12 cellular contexts compared by ENCODE assay signal in genomic region chr15:82531496-82532382, GRCh38. TPM values are rescaled to one million over a fixed set of nuclear protein-coding genes. Genes with fewer than 3 reads are reported as not detected.
DNase-seq lines count a peak whose midpoint lies in the region; ATAC-seq and TF ChIP-seq lines count a peak whose summit lies in the region.
"Had no signal": no experiment of that assay in that cellular context is flagged by ENCODE, and none has a peak within 500 bp of the region (broad histone marks: within the 10 kb centered on the region; RNA-seq: fewer than 3 reads in every experiment).

No MANE protein-coding gene starts in this region.

- H3K27ac ChIP-seq in C4-2B (peak overlapping the region; percentile 31), DOHH2 (ENCODE audit: low read depth, low read length) (peak overlapping the region; percentile 65)

- H3K27me3 Mint-ChIP-seq in activated CD8-positive, alpha-beta T cell treated with anti-CD3 and anti-CD28 coated beads, Interleukin-2, amount 10 ng/mL, durations not matched to agents 7 days and 5 days (ENCODE audit: low read depth) = peaks cover 5% of the 10 kb centered on the region
- peaks cover 4% of the 10 kb centered on the region for H3K27me3 Mint-ChIP-seq in nephron progenitor cell (ENCODE audit: low read depth, poor library complexity)

- H3K4me3 Mint-ChIP-seq in activated CD8-positive, alpha-beta T cell treated with anti-CD3 and anti-CD28 coated beads, Interleukin-2, amount 10 ng/mL, durations not matched to agents 7 days and 5 days = no peak overlapping the region
- no peak overlapping the region for H3K4me3 Mint-ChIP-seq in nephron progenitor cell

- H4K20me1 ChIP-seq in DOHH2 (ENCODE audit: control insufficient read depth, insufficient read depth, low read depth, low read length) = peaks cover 3% of the 10 kb centered on the region; the same call in 1 of the 2 replicates

- peak; percentile 20 for DNase-seq in activated CD8-positive, alpha-beta T cell treated with anti-CD3 and anti-CD28 coated beads, Interleukin-2, amount 10 ng/mL, durations not matched to agents 7 days and 5 days
- DNase-seq in nephron progenitor cell (no peak), globus pallidus (ENCODE audit: low spot score) (no peak), HuH-7 (ENCODE audit: low spot score) (no peak)
- DNase-seq: esophagus squamous epithelium; NCI-H1105 treated with DMSO at 0.1 percent for 48 hours; NCI-H524; OCI-M1; stimulated activated CD4-positive, alpha-beta T cell treated with anti-CD3 and anti-CD28 coated beads, Interleukin-1b, Interleukin-23, amount 100 ng/mL, for 48 hours had no signal

- peaks cover 34% of the 10 kb centered on the region for H3K36me3 ChIP-seq in DOHH2 (ENCODE audit: control insufficient read depth, low read length)

- peaks cover 29% of the 10 kb centered on the region for H3F3A ChIP-seq in DOHH2 (ENCODE audit: control insufficient read depth, insufficient read depth)

- no peak for TF ChIP-seq CTCF in C4-2B (conservative IDR thresholded peaks at IDR 0.05)
- TF ChIP-seq CTCF in DOHH2 (IDR thresholded peaks at IDR 0.05; ENCODE audit: low read depth, low read length, poor library complexity, severe bottlenecking) = no peak
- no peak for TF ChIP-seq CTCF in nephron progenitor cell (IDR thresholded peaks at IDR 0.05)

- CTCF ChIA-PET in activated CD8-positive, alpha-beta T cell treated with anti-CD3 and anti-CD28 coated beads, Interleukin-2, amount 10 ng/mL, durations not matched to agents 7 days and 5 days (lab: Charles Lee) = interaction anchor here (1.2 to 3.3 kb wide), 5 partner anchors 10 to 468 kb away, joined by 5 to 57 read pairs (median 5); partner anchors contain the start of gene RPS17

- peaks cover 33% of the 10 kb centered on the region for H3K36me3 Mint-ChIP-seq in activated CD8-positive, alpha-beta T cell treated with anti-CD3 and anti-CD28 coated beads, Interleukin-2, amount 10 ng/mL, durations not matched to agents 7 days and 5 days (ENCODE audit: low read depth)
- peaks cover 31% of the 10 kb centered on the region for H3K36me3 Mint-ChIP-seq in nephron progenitor cell (ENCODE audit: low read depth)

- H3K79me2 ChIP-seq in DOHH2 (ENCODE audit: control insufficient read depth, low read length) = peaks cover 7% of the 10 kb centered on the region

- H3K9me3 ChIP-seq in DOHH2 (ENCODE audit: control insufficient read depth, insufficient read depth, low read length) = no peaks in the 10 kb centered on the region
- H3K9me3 ChIP-seq: esophagus squamous epithelium had no signal

- H3K9me2 ChIP-seq in DOHH2 (replicated peaks; ENCODE audit: control insufficient read depth, low read length) = no peaks in the 10 kb centered on the region

- ATAC-seq in activated CD8-positive, alpha-beta T cell treated with anti-CD3 and anti-CD28 coated beads, Interleukin-2, amount 10 ng/mL, durations not matched to agents 7 days and 5 days = no peak
- ATAC-seq in HG03354 (IDR thresholded peaks at IDR 0.05; ENCODE audit: poor library complexity, severe bottlenecking, unreplicated experiment) = no peak

- peak overlapping the region; percentile 64 for H3K4me3 ChIP-seq in DOHH2 (ENCODE audit: low read length)

- no peak overlapping the region for H3K27ac Mint-ChIP-seq in activated CD8-positive, alpha-beta T cell treated with anti-CD3 and anti-CD28 coated beads, Interleukin-2, amount 10 ng/mL, durations not matched to agents 7 days and 5 days
- peak overlapping the region; percentile 94 for H3K27ac Mint-ChIP-seq in nephron progenitor cell

- peaks cover 20% of the 10 kb centered on the region for H3K4me1 Mint-ChIP-seq in activated CD8-positive, alpha-beta T cell treated with anti-CD3 and anti-CD28 coated beads, Interleukin-2, amount 10 ng/mL, durations not matched to agents 7 days and 5 days (ENCODE audit: low read depth)
- peaks cover 7% of the 10 kb centered on the region for H3K4me1 Mint-ChIP-seq in nephron progenitor cell

- POLR2A ChIA-PET in activated CD8-positive, alpha-beta T cell treated with anti-CD3 and anti-CD28 coated beads, Interleukin-2, amount 10 ng/mL, durations not matched to agents 7 days and 5 days (lab: Charles Lee) = interaction anchor here (3.0 kb wide), 1 partner anchor 8 kb away, joined by 24 read pairs; the partner anchor contains the start of gene RPS17

- peak overlapping the region; percentile 78 for H3K4me2 ChIP-seq in DOHH2 (ENCODE audit: low read length)

- peaks cover 26% of the 10 kb centered on the region for H3K4me1 ChIP-seq in DOHH2 (ENCODE audit: control insufficient read depth, low read length)

- no peaks in the 10 kb centered on the region for H3K9me3 Mint-ChIP-seq in activated CD8-positive, alpha-beta T cell treated with anti-CD3 and anti-CD28 coated beads, Interleukin-2, amount 10 ng/mL, durations not matched to agents 7 days and 5 days (ENCODE audit: insufficient read depth)
- no peaks in the 10 kb centered on the region for H3K9me3 Mint-ChIP-seq in nephron progenitor cell

- H3K27me3 ChIP-seq in DOHH2 (ENCODE audit: control insufficient read depth, low read length) = no peaks in the 10 kb centered on the region
- H3K27me3 ChIP-seq: esophagus squamous epithelium had no signal

RNA-seq across cellular contexts. Expression of gene RPS17, which starts 8.5 kb away (rescaled TPM):
- total RNA-seq in activated CD8-positive, alpha-beta T cell treated with anti-CD3 and anti-CD28 coated beads, Interleukin-2, amount 10 ng/mL, durations not matched to agents 7 days and 5 days = 1,000 to 10,000 TPM; 1,755 to 1,800 TPM
